7 cellular contexts compared by ENCODE assay signal in genomic region chr14:53295985-53296582, GRCh38.
DNase-seq lines count a peak whose midpoint lies in the region; ATAC-seq, FAIRE-seq and TF ChIP-seq lines count a peak whose summit lies in the region.

No MANE protein-coding gene starts in this region.

- H3K4me3 Mint-ChIP-seq in endothelial cell (ENCODE audit: unreplicated experiment) (no peak overlapping the region), neural progenitor cell (no peak overlapping the region)

- H3K79me2 ChIP-seq in OCI-LY3 (ENCODE audit: low read length), result no peaks in the 10 kb centered on the region
- no peaks in the 10 kb centered on the region for H3K79me2 ChIP-seq in neural progenitor cell (ENCODE audit: low read depth)

- H3K9me3 ChIP-seq in OCI-LY3 (ENCODE audit: insufficient read depth, low read length) (no peaks in the 10 kb centered on the region), neural progenitor cell (ENCODE audit: low read depth) (no peaks in the 10 kb centered on the region)

- H3K9me3 Mint-ChIP-seq in endothelial cell (ENCODE audit: unreplicated experiment), result no peaks in the 10 kb centered on the region
- H3K9me3 Mint-ChIP-seq in neural progenitor cell, result peaks cover 13% of the 10 kb centered on the region

- H3K27me3 ChIP-seq in OCI-LY3 (ENCODE audit: low read depth, low read length), result no peaks in the 10 kb centered on the region
- H3K27me3 ChIP-seq in neural progenitor cell, result no peaks in the 10 kb centered on the region

- H3K27me3 Mint-ChIP-seq in endothelial cell (ENCODE audit: unreplicated experiment) (no peaks in the 10 kb centered on the region), neural progenitor cell (ENCODE audit: insufficient read depth, low read depth) (peaks cover 5% of the 10 kb centered on the region)

- no peaks in the 10 kb centered on the region for H3K36me3 Mint-ChIP-seq in endothelial cell (ENCODE audit: low read depth, unreplicated experiment)
- H3K36me3 Mint-ChIP-seq in neural progenitor cell, result no peaks in the 10 kb centered on the region

- TF ChIP-seq CTCF in OCI-LY3 (IDR thresholded peaks at IDR 0.05; ENCODE audit: low read depth, low read length), result peak; percentile 76
- TF ChIP-seq CTCF in endothelial cell (IDR thresholded peaks at IDR 0.05; ENCODE audit: unreplicated experiment), result peak; percentile 98
- TF ChIP-seq CTCF in neural progenitor cell (IDR thresholded peaks at IDR 0.05), result peak; percentile 84

- H3K4me1 ChIP-seq in OCI-LY3 (ENCODE audit: low read length), result no peaks in the 10 kb centered on the region
- H3K4me1 ChIP-seq in neural progenitor cell, result no peaks in the 10 kb centered on the region

- no peak overlapping the region for H3K4me3 ChIP-seq in OCI-LY3 (ENCODE audit: low read length)
- no peak overlapping the region for H3K4me3 ChIP-seq in neural progenitor cell

- no peaks in the 10 kb centered on the region for H4K20me1 ChIP-seq in OCI-LY3 (ENCODE audit: insufficient read depth, low read length)
- no peaks in the 10 kb centered on the region for H4K20me1 ChIP-seq in neural progenitor cell (ENCODE audit: low read depth)

- peak; percentile 64 for FAIRE-seq in GM19239 (lab: Jason Lieb, UNC)

- H3K9ac ChIP-seq in OCI-LY3 (ENCODE audit: low read length) (no peak overlapping the region), neural progenitor cell (no peak overlapping the region)

- no peak for ATAC-seq in GM18861 (IDR thresholded peaks at IDR 0.05; ENCODE audit: unreplicated experiment)

- H3K27ac Mint-ChIP-seq in endothelial cell (ENCODE audit: unreplicated experiment), result no peak overlapping the region
- no peak overlapping the region for H3K27ac Mint-ChIP-seq in neural progenitor cell

- H3K27ac ChIP-seq in OCI-LY3 (ENCODE audit: low read length) (no peak overlapping the region), neural progenitor cell (no peak overlapping the region)

- H2AFZ ChIP-seq in OCI-LY3 (ENCODE audit: low read depth, low read length), result no peak overlapping the region
- H2AFZ ChIP-seq in neural progenitor cell (replicated peaks), result no peak overlapping the region

- H3K4me2 ChIP-seq in OCI-LY3 (ENCODE audit: low read length), result peak overlapping the region; percentile 39; the same call in 1 of the 2 replicates
- H3K4me2 ChIP-seq in neural progenitor cell, result no peak overlapping the region

- H3K36me3 ChIP-seq in OCI-LY3 (replicated peaks; ENCODE audit: low read depth, low read length) (no peaks in the 10 kb centered on the region), neural progenitor cell (no peaks in the 10 kb centered on the region)

- no peaks in the 10 kb centered on the region for H3F3A ChIP-seq in neural progenitor cell (ENCODE audit: low read depth)

- DNase-seq in D341Med (ENCODE audit: low spot score), result peak; percentile 36
- no peak for DNase-seq in GM19239 (ENCODE audit: insufficient read length, low spot score)
- DNase-seq in endothelial cell (ENCODE audit: low spot score), result peak; percentile 21
- peak; percentile 57 for DNase-seq in neural progenitor cell (ENCODE audit: low spot score)
- DNase-seq in ureter (ENCODE audit: low spot score), result no peak

- H3K4me1 Mint-ChIP-seq in endothelial cell (ENCODE audit: unreplicated experiment) (no peaks in the 10 kb centered on the region), neural progenitor cell (no peaks in the 10 kb centered on the region)

Comparison
In these comparisons a context has a peak if more than half of its experiments do, and no peak if none do; other contexts are left out.
1. DNase-seq: peak in D341Med (single experiment), endothelial cell (single experiment) and neural progenitor cell (single experiment); none in GM19239 (single experiment) and ureter (single experiment).
2. Peak in every context shown above with its lines, with median percentiles within 50 percentile points of each other: CTCF ChIP-seq.